Comparison of ENCODE assay signal across 27 cellular contexts in genomic region chr4:70932984-70933383, GRCh38.
"Had no signal": no experiment of that assay in that cellular context is flagged by ENCODE, and none has a peak within 500 bp of the region (broad histone marks: within the 10 kb centered on the region; RNA-seq: fewer than 3 reads in every experiment).

No MANE protein-coding gene starts in this region.

- H3K27me3 Mint-ChIP-seq: activated CD4-positive, alpha-beta T cell treated with anti-CD3 and anti-CD28 coated beads for 36 hours; activated CD4-positive, alpha-beta T cell treated with anti-CD3 and anti-CD28 coated beads, Interleukin-2, amount 10 ng/mL, durations not matched to agents 7 days and 5 days; activated naive CD4-positive, alpha-beta T cell treated with anti-CD3 and anti-CD28 coated beads, Interleukin-2, amount 50 U/mL, for 24 hours; activated naive CD8-positive, alpha-beta T cell treated with anti-CD3 and anti-CD28 coated beads, Interleukin-2, amount 10 ng/mL, durations not matched to agents 7 days and 5 days; central memory CD8-positive, alpha-beta T cell had no signal

- DNase-seq: activated CD4-positive, alpha-beta T cell treated with anti-CD3 and anti-CD28 coated beads for 36 hours; activated CD4-positive, alpha-beta T cell treated with anti-CD3 and anti-CD28 coated beads, Interleukin-2, amount 10 ng/mL, durations not matched to agents 7 days and 5 days; activated CD4-positive, alpha-beta T cell treated with anti-CD3 and anti-CD28 coated beads, Interleukin-2, amount 50 U/mL, for 48 hours; activated CD8-positive, alpha-beta T cell treated with anti-CD3 and anti-CD28 coated beads, Interleukin-2, amount 10 ng/mL, durations not matched to agents 7 days and 5 days; activated effector memory CD4-positive, alpha-beta T cell treated with Interleukin-2 at 50 U/mL for 16 hours; activated naive CD8-positive, alpha-beta T cell treated with anti-CD3 and anti-CD28 coated beads, Interleukin-2, amount 10 ng/mL, durations not matched to agents 7 days and 5 days; activated T-cell treated with anti-CD3 and anti-CD28 coated beads, Interleukin-2, amount 50 U/mL, for 48 hours; amygdala; IMR-90; Karpas-422; KBM-7; NCI-H1105; NCI-H1417 treated with DMSO at 0.1 percent for 48 hours; NCI-H187 treated with DMSO at 0.1 percent for 48 hours; NCI-H2081 treated with DMSO at 0.1 percent for 48 hours; NCI-H226; NCI-H446 treated with DMSO at 0.1 percent for 48 hours; NCI-H524; NCI-H69; NK-92 treated with Interleukin-12 subunit alpha and Interleukin-12 subunit beta, amount 100 ng/mL, for 24 hours; OCI-M1; Right ventricle myocardium superior had no signal

- H3K9me3 Mint-ChIP-seq: activated naive CD4-positive, alpha-beta T cell treated with anti-CD3 and anti-CD28 coated beads, Interleukin-2, amount 50 U/mL, for 24 hours; activated naive CD8-positive, alpha-beta T cell treated with anti-CD3 and anti-CD28 coated beads, Interleukin-2, amount 10 ng/mL, durations not matched to agents 7 days and 5 days; central memory CD8-positive, alpha-beta T cell had no signal

- H3K27ac Mint-ChIP-seq: activated CD4-positive, alpha-beta T cell treated with anti-CD3 and anti-CD28 coated beads for 36 hours; activated CD4-positive, alpha-beta T cell treated with anti-CD3 and anti-CD28 coated beads, Interleukin-2, amount 10 ng/mL, durations not matched to agents 7 days and 5 days; activated CD8-positive, alpha-beta T cell treated with anti-CD3 and anti-CD28 coated beads, Interleukin-2, amount 10 ng/mL, durations not matched to agents 7 days and 5 days; activated naive CD4-positive, alpha-beta T cell treated with anti-CD3 and anti-CD28 coated beads, Interleukin-2, amount 50 U/mL, for 24 hours; activated naive CD8-positive, alpha-beta T cell treated with anti-CD3 and anti-CD28 coated beads, Interleukin-2, amount 10 ng/mL, durations not matched to agents 7 days and 5 days; T-helper 1 cell treated with Interleukin-12 subunit alpha and Interleukin-12 subunit beta and Interleukin-4 antibody, amounts not matched to agents 30 μg/mL and 1 μg/mL, for 36 hours; T-helper 2 cell treated with Interferon-gamma antibody and Interleukin-4, amounts not matched to agents 5 μg/mL and 100 μg/mL, for 36 hours; WTC11 had no signal

- H3K4me3 Mint-ChIP-seq: activated CD4-positive, alpha-beta T cell treated with anti-CD3 and anti-CD28 coated beads for 36 hours; activated CD4-positive, alpha-beta T cell treated with anti-CD3 and anti-CD28 coated beads, Interleukin-2, amount 10 ng/mL, durations not matched to agents 7 days and 5 days; activated CD8-positive, alpha-beta T cell treated with anti-CD3 and anti-CD28 coated beads, Interleukin-2, amount 10 ng/mL, durations not matched to agents 7 days and 5 days; activated naive CD4-positive, alpha-beta T cell treated with anti-CD3 and anti-CD28 coated beads, Interleukin-2, amount 50 U/mL, for 24 hours; activated naive CD8-positive, alpha-beta T cell treated with anti-CD3 and anti-CD28 coated beads, Interleukin-2, amount 10 ng/mL, durations not matched to agents 7 days and 5 days; central memory CD8-positive, alpha-beta T cell; T-helper 1 cell treated with Interleukin-12 subunit alpha and Interleukin-12 subunit beta and Interleukin-4 antibody, amounts not matched to agents 30 μg/mL and 1 μg/mL, for 36 hours; T-helper 2 cell treated with Interferon-gamma antibody and Interleukin-4, amounts not matched to agents 5 μg/mL and 100 μg/mL, for 36 hours; WTC11 had no signal
